ENCODE assay signal across 18 cellular contexts in genomic region chr7:50655020-50655419, GRCh38.
DNase-seq lines count a peak whose midpoint lies in the region; ATAC-seq and TF ChIP-seq lines count a peak whose summit lies in the region.
"Had no signal": no experiment of that assay in that cellular context is flagged by ENCODE, and none has a peak within 500 bp of the region (broad histone marks: within the 10 kb centered on the region; RNA-seq: fewer than 3 reads in every experiment).

No MANE protein-coding gene starts in this region.

- peaks cover 21 to 73% (median 62%) of the 10 kb centered on the region in 12 donors for H3K4me1 ChIP-seq in heart left ventricle
- peaks cover 0 to 74% (median 69%) of the 10 kb centered on the region in 4 donors for H3K4me1 ChIP-seq in sigmoid colon
- H3K4me1 ChIP-seq in upper lobe of left lung = peaks cover 56 to 66% (median 61%) of the 10 kb centered on the region in 4 donors
- H3K4me1 ChIP-seq: HAP-1 had no signal

- TF ChIP-seq POLR2A in heart left ventricle (IDR thresholded peaks at IDR 0.05) = no peak
- no peak for TF ChIP-seq POLR2A in sigmoid colon (IDR thresholded peaks at IDR 0.05)
- no peak for TF ChIP-seq POLR2A in upper lobe of left lung (IDR thresholded peaks at IDR 0.05)

- WGBS in heart left ventricle, 4 donors = 67 to 86% (median 77%) methylated on average over 4 of the region's 4 CpGs
- 87 to 88% methylated on average over 4 of the region's 4 CpGs for WGBS in sigmoid colon, 2 donors
- WGBS in upper lobe of left lung, 2 donors = 88 to 89% methylated on average over 4 of the region's 4 CpGs

- intact Hi-C loops in heart left ventricle (cut with DNase I) (no loop called here), left ventricle myocardium superior (cut with micrococcal nuclease) (no loop called here), sigmoid colon (cut with DNase I) (loop anchor here (5.0 kb wide), 2 partner anchors 38 to 137 kb away; no protein-coding TSS in a partner anchor)

- TF ChIP-seq EP300 in sigmoid colon (IDR thresholded peaks at IDR 0.05) = no peak
- TF ChIP-seq EP300 in upper lobe of left lung (IDR thresholded peaks at IDR 0.05) = no peak

- DNase-seq in heart left ventricle (no peak), left ventricle myocardium superior (no peak), left lobe of liver (ENCODE audit: low spot score) (peak; percentile 27), sigmoid colon (no peak), upper lobe of left lung (no peak), kidney glomerular epithelial cell (lab: John Stamatoyannopoulos, UW) (no peak)
- DNase-seq in activated T-cell treated with anti-CD3 and anti-CD28 coated beads, Interleukin-2, amount 50 U/mL, for 48 hours = no peak
- DNase-seq: 8988T; CD8-positive, alpha-beta memory T cell; GF-D8; IMR-90; Kasumi-1; NCI-H1930; NCI-H2171 treated with DMSO at 0.1 percent for 48 hours; NCI-H510A had no signal

- peak overlapping the region in 10 of 12 donors; percentile 11 to 87 (median 76) for H3K27ac ChIP-seq in heart left ventricle
- peak overlapping the region; percentile 72 to 87 (median 78) for H3K27ac ChIP-seq in sigmoid colon
- peak overlapping the region in 3 of 4 donors; percentile 26 to 81 (median 77) for H3K27ac ChIP-seq in upper lobe of left lung
- H3K27ac ChIP-seq: BLaER1 had no signal

- ATAC-seq in heart left ventricle (no peak), left ventricle myocardium superior (no peak), left lobe of liver (no peak), upper lobe of left lung (ENCODE audit: low FRiP score in 2 of 2) (no peak), GM19324 (IDR thresholded peaks at IDR 0.05; ENCODE audit: low FRiP score, unreplicated experiment) (no peak)

- no peaks in the 10 kb centered on the region for H3K9me3 ChIP-seq in heart left ventricle
- H3K9me3 ChIP-seq in sigmoid colon = no peaks in the 10 kb centered on the region
- no peaks in the 10 kb centered on the region for H3K9me3 ChIP-seq in upper lobe of left lung
- H3K9me3 ChIP-seq: BLaER1, HAP-1 had no signal

- H3K4me3 ChIP-seq in heart left ventricle (no peak overlapping the region), sigmoid colon (no peak overlapping the region), upper lobe of left lung (no peak overlapping the region)
- H3K4me3 ChIP-seq: BLaER1, HAP-1 had no signal

- TF ChIP-seq CTCF in heart left ventricle (IDR thresholded peaks at IDR 0.05) (no peak), sigmoid colon (IDR thresholded peaks at IDR 0.05) (no peak), upper lobe of left lung (IDR thresholded peaks at IDR 0.05) (no peak)

- H3K36me3 ChIP-seq in heart left ventricle = peaks cover 0 to 8% (median 0%) of the 10 kb centered on the region in 9 donors
- peaks cover 0 to under 1% (median 0%) of the 10 kb centered on the region in 4 donors for H3K36me3 ChIP-seq in sigmoid colon
- peaks cover 0 to 6% (median 0%) of the 10 kb centered on the region in 4 donors for H3K36me3 ChIP-seq in upper lobe of left lung
- H3K36me3 ChIP-seq: HAP-1 had no signal

- no peaks in the 10 kb centered on the region for H3K27me3 ChIP-seq in heart left ventricle
- no peaks in the 10 kb centered on the region for H3K27me3 ChIP-seq in sigmoid colon
- no peaks in the 10 kb centered on the region for H3K27me3 ChIP-seq in upper lobe of left lung
- H3K27me3 ChIP-seq: BLaER1 had no signal
